In the genomic region with DNA sequence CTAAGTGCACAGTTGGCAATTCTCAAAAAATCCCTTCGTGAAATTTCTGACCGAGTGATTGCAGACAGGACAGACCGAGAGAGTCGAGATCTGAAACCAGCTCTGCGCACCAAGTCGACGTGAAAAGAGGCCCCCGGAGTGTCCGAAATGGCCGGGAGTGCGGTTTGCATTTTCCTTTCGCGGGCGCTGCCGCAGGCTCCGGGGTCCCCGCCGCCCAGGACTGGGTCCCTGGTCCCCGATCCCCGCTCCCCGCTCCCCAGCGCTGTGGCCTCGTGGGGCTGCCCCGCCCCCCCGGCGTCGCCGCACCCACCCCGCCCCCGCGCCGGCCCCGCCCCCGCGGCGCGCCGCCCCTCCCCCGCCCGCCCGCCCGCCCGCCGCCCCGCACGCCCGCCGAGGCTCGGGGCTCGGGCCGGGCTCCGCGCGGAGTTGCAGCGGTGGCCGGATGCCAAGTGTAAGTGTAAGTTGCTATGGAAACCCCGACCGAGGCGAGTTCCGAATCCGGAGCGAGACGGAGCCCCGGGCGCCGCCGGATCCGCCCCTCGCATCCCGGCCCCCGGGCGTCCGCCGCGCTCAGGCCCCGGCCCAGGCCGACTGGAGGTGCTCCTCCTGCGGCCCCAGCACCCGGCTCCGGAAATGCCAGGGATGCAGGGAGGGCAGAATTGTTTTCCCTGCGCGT, we compare ENCODE assay signal across 8 cellular contexts. TPM values are rescaled to one million over a fixed set of nuclear protein-coding genes. Genes with fewer than 3 reads are reported as not detected.
DNase-seq lines count a peak whose midpoint lies in the region; ATAC-seq lines count a peak whose summit lies in the region.

No MANE protein-coding gene starts in this region.

- peak; percentile 41 for ATAC-seq in GM21381 (IDR thresholded peaks at IDR 0.05; ENCODE audit: unreplicated experiment)

- H2AK5ac ChIP-seq in neuronal stem cell (ENCODE audit: low read depth, low read length): no peak overlapping the region

- no peak overlapping the region for H3K27ac ChIP-seq in neuronal stem cell (replicated peaks; ENCODE audit: low read length)

- peaks cover 20% of the 10 kb centered on the region for H3K27me3 Mint-ChIP-seq in activated naive CD8-positive, alpha-beta T cell

- no peak overlapping the region for H2BK15ac ChIP-seq in neuronal stem cell (ENCODE audit: low read length)

- H2BK5ac ChIP-seq in neuronal stem cell (ENCODE audit: low read length): no peak overlapping the region

- peaks cover 3 to 43% of the 10 kb centered on the region in 2 donors for H3K36me3 ChIP-seq in neuronal stem cell (replicated peaks in 1 of 2; ENCODE audit: control insufficient read depth in 2 of 2, insufficient read depth in 2 of 2, low read length in 2 of 2)

- H2BK120ac ChIP-seq in neuronal stem cell (ENCODE audit: low read depth, low read length): no peak overlapping the region

- peaks cover 5 to 29% of the 10 kb centered on the region in 2 donors for H3K4me1 ChIP-seq in neuronal stem cell (ENCODE audit: control insufficient read depth in 2 of 2, insufficient read depth in 1 of 2, low read depth in 1 of 2, low read length in 2 of 2)

- H3K9me3 ChIP-seq in neuronal stem cell (replicated peaks in 1 of 2; ENCODE audit: control insufficient read depth in 2 of 2, insufficient read depth in 1 of 2, low read depth in 1 of 2, low read length in 2 of 2): no peaks in the 10 kb centered on the region

- no peak overlapping the region for H4K8ac ChIP-seq in neuronal stem cell (ENCODE audit: low read depth, low read length)

- peaks cover 12% of the 10 kb centered on the region for H3K36me3 Mint-ChIP-seq in activated naive CD8-positive, alpha-beta T cell

- H3K27me3 ChIP-seq in neuronal stem cell (ENCODE audit: control insufficient read depth in 3 of 3, insufficient read depth in 3 of 3, low read depth in 1 of 3, low read length in 3 of 3): peaks cover 10 to 33% (median 11%) of the 10 kb centered on the region in 3 experiments

- H3K27ac Mint-ChIP-seq in activated naive CD8-positive, alpha-beta T cell: peak overlapping the region; percentile 69

- no peak overlapping the region for H2BK12ac ChIP-seq in neuronal stem cell (ENCODE audit: low read length)

- H3K79me1 ChIP-seq in neuronal stem cell (ENCODE audit: low read depth, low read length): no peaks in the 10 kb centered on the region

- H3K4me3 ChIP-seq in neuronal stem cell (ENCODE audit: low read length in 2 of 2): peak overlapping the region; percentile 53 to 75

- DNase-seq in DMS114 treated with DMSO at 0.1 percent for 48 hours (lab: John Stamatoyannopoulos, UW; ENCODE audit: unreplicated experiment) (peak; percentile 41), HT1080 (ENCODE audit: low read depth) (peak; percentile 75), SK-N-DZ (ENCODE audit: low spot score) (peak; percentile 60), glomerular visceral epithelial cell (ENCODE audit: extremely low spot score) (peak; percentile 75), neuronal stem cell (ENCODE audit: low spot score) (peak; percentile 82), SIG-M5 (lab: John Stamatoyannopoulos, UW) (no peak)

- H3K14ac ChIP-seq in neuronal stem cell (ENCODE audit: low read length): no peak overlapping the region

- peak overlapping the region; percentile 93 for H3K4me3 Mint-ChIP-seq in activated naive CD8-positive, alpha-beta T cell

- no CpG with 5 or more reads among the region's 82 CpGs for WGBS in neuronal stem cell (ENCODE audit: extremely low coverage in 2 of 2, insufficient read length in 2 of 2, insufficient replicate concordance in 1 of 2), 2 donors

- H3K23ac ChIP-seq in neuronal stem cell (ENCODE audit: low read depth, low read length, poor library complexity): no peak overlapping the region

- peak overlapping the region; percentile 52 for H3K18ac ChIP-seq in neuronal stem cell (ENCODE audit: low read length)

- peak overlapping the region; percentile 81 for H3K4me2 ChIP-seq in neuronal stem cell (ENCODE audit: insufficient read depth, low read length, poor library complexity, severe bottlenecking)

- H3K9me3 Mint-ChIP-seq in activated naive CD8-positive, alpha-beta T cell (ENCODE audit: low read depth): no peaks in the 10 kb centered on the region

- no peak overlapping the region for H3K9ac ChIP-seq in neuronal stem cell (ENCODE audit: low read depth, low read length, poor library complexity)

- no peak overlapping the region for H4K91ac ChIP-seq in neuronal stem cell (ENCODE audit: low read depth, low read length, poor library complexity)

- no peak overlapping the region for H3K4ac ChIP-seq in neuronal stem cell (ENCODE audit: low read length)

- H3K4me1 Mint-ChIP-seq in activated naive CD8-positive, alpha-beta T cell (ENCODE audit: low read depth): peaks cover 36% of the 10 kb centered on the region

- H2AFZ ChIP-seq in neuronal stem cell (ENCODE audit: low read length): peak overlapping the region; percentile 71

RNA-seq across cellular contexts. Expression of a gene that starts 4.5 kb away (rescaled TPM):
- 83.6 and 93.3 TPM in 2 replicates for total RNA-seq in HT1080 (2014; rRNA removed; shearing (Covaris generic))
- polyA plus RNA-seq in HT1080 (2015; cell fraction: cytosol; rRNA removed): 62.8 and 75.0 TPM in 2 replicates
- 77.2 and 87.9 TPM in 2 replicates for polyA plus RNA-seq in HT1080 (2015; cell fraction: nucleus; rRNA removed)
- polyA plus RNA-seq in SK-N-DZ (2014; cell fraction: cytosol; rRNA removed): 70.7 and 80.8 TPM in 2 replicates
- polyA plus RNA-seq in SK-N-DZ (2014; cell fraction: nucleus; rRNA removed): 185 and 210 TPM in 2 replicates
- polyA plus RNA-seq in neuronal stem cell (2013, experiment 1 of 2): 17.2 TPM
- 18.6 TPM for polyA plus RNA-seq in neuronal stem cell (2013, experiment 2 of 2)

RNA-seq across cellular contexts. Expression of a gene that starts 9.2 kb away (rescaled TPM):
- 60.6 and 68.4 TPM in 2 replicates for total RNA-seq in HT1080 (2014; rRNA removed; shearing (Covaris generic))
- polyA plus RNA-seq in HT1080 (2015; cell fraction: cytosol; rRNA removed): 46.4 and 63.0 TPM in 2 replicates
- 89.9 and 102 TPM in 2 replicates for polyA plus RNA-seq in HT1080 (2015; cell fraction: nucleus; rRNA removed)
- 178 and 194 TPM in 2 replicates for polyA plus RNA-seq in SK-N-DZ (2014; cell fraction: cytosol; rRNA removed)
- polyA plus RNA-seq in SK-N-DZ (2014; cell fraction: nucleus; rRNA removed): 156 and 210 TPM in 2 replicates
- 26.6 TPM for polyA plus RNA-seq in neuronal stem cell (2013, experiment 1 of 2)
- polyA plus RNA-seq in neuronal stem cell (2013, experiment 2 of 2): 25.4 TPM

RNA-seq across cellular contexts. Expression of a gene that starts 19.9 kb away (rescaled TPM):
- not detected in 2 replicates for total RNA-seq in HT1080 (2014; rRNA removed; shearing (Covaris generic))
- 0.02 TPM in 1 of 2 replicates, not detected in the other for polyA plus RNA-seq in HT1080 (2015; cell fraction: cytosol; rRNA removed)
- polyA plus RNA-seq in HT1080 (2015; cell fraction: nucleus; rRNA removed): not detected in 2 replicates
- 0.56 and 0.81 TPM in 2 replicates for polyA plus RNA-seq in SK-N-DZ (2014; cell fraction: cytosol; rRNA removed)
- polyA plus RNA-seq in SK-N-DZ (2014; cell fraction: nucleus; rRNA removed): 0.79 and 1.1 TPM in 2 replicates
- polyA plus RNA-seq in neuronal stem cell (2013, experiment 1 of 2): 1.3 TPM
- polyA plus RNA-seq in neuronal stem cell (2013, experiment 2 of 2): 1.4 TPM
